In genomic region chr10:5816170-5816569, GRCh38 we compare ENCODE assay signal across 17 cellular contexts. TPM values are rescaled to one million over a fixed set of nuclear protein-coding genes. Genes with fewer than 3 reads are reported as not detected.
A peak's percentile ranks its signal among the peaks of the same experiment; 100 is the strongest.
DNase-seq lines count a peak whose midpoint lies in the region; FAIRE-seq and TF ChIP-seq lines count a peak whose summit lies in the region.
"Had no signal": no experiment of that assay in that cellular context is flagged by ENCODE, and none has a peak within 500 bp of the region (broad histone marks: within the 10 kb centered on the region; RNA-seq: fewer than 3 reads in every experiment).

No MANE protein-coding gene starts in this region.

- TF ChIP-seq CTCF in NB4 (IDR thresholded peaks at IDR 0.05; ENCODE audit: low read depth, low read length) = no peak

- H3K4me1 Mint-ChIP-seq in activated naive CD8-positive, alpha-beta T cell treated with anti-CD3 and anti-CD28 coated beads for 36 hours = peaks cover 58% of the 10 kb centered on the region

- H3K4me3 ChIP-seq in NB4 (ENCODE audit: low read depth, low read length) = no peak overlapping the region
- H3K4me3 ChIP-seq: SK-N-MC had no signal

- H3K27me3 Mint-ChIP-seq in activated naive CD8-positive, alpha-beta T cell treated with anti-CD3 and anti-CD28 coated beads for 36 hours = no peaks in the 10 kb centered on the region

- peaks cover 32% of the 10 kb centered on the region for H3K36me3 Mint-ChIP-seq in activated naive CD8-positive, alpha-beta T cell treated with anti-CD3 and anti-CD28 coated beads for 36 hours

- DNase-seq in CD1c-positive myeloid dendritic cell (ENCODE audit: extremely low spot score) (peak; percentile 50), GM12891 (ENCODE audit: insufficient read length, low spot score) (no peak), NB4 (ENCODE audit: low read depth) (peak; percentile 32), NCI-H748 treated with DMSO at 0.1 percent for 48 hours (lab: John Stamatoyannopoulos, UW) (no peak)
- no peak for DNase-seq in activated naive CD8-positive, alpha-beta T cell treated with anti-CD3 and anti-CD28 coated beads for 36 hours
- no peak for DNase-seq in stimulated activated CD4-positive, alpha-beta T cell treated with anti-CD3 and anti-CD28 coated beads, Interleukin-4, amount 100 ng/mL, for 4 hours
- DNase-seq in stimulated activated CD4-positive, alpha-beta T cell treated with anti-CD3 and anti-CD28 coated beads, Interleukin-15, amount 100 ng/mL, for 24 hours = no peak
- DNase-seq: activated naive CD4-positive, alpha-beta T cell; DMS79 treated with DMSO at 0.1 percent for 48 hours; glutamatergic neuron; HFFc6; NCI-H146; NCI-H345; nephron progenitor cell; substantia nigra; WERI-Rb-1 had no signal

- FAIRE-seq in GM12891 (lab: Jason Lieb, UNC) = peak; percentile 56

- H3K4me3 Mint-ChIP-seq in activated naive CD8-positive, alpha-beta T cell treated with anti-CD3 and anti-CD28 coated beads for 36 hours = no peak overlapping the region
- H3K4me3 Mint-ChIP-seq: HFFc6, nephron progenitor cell had no signal

- TF ChIP-seq POLR2A in GM12891 (IDR thresholded peaks at IDR 0.05; ENCODE audit: low read depth, low read length) = no peak
- TF ChIP-seq POLR2A in NB4 (IDR thresholded peaks at IDR 0.05; ENCODE audit: extremely low read depth, insufficient read length) = no peak

- H3K9me3 Mint-ChIP-seq in activated naive CD8-positive, alpha-beta T cell treated with anti-CD3 and anti-CD28 coated beads for 36 hours = peaks cover 6% of the 10 kb centered on the region
- H3K9me3 Mint-ChIP-seq: HFFc6, nephron progenitor cell had no signal

- H3K27ac Mint-ChIP-seq in activated naive CD8-positive, alpha-beta T cell treated with anti-CD3 and anti-CD28 coated beads for 36 hours = peak overlapping the region; percentile 88
- H3K27ac Mint-ChIP-seq: HFFc6, nephron progenitor cell had no signal

TF ChIP-seq in GM12891, 5 proteins besides CTCF, POLR2A, EP300 and RAD21:
- TF ChIP-seq POLR2AphosphoS5 (IDR thresholded peaks at IDR 0.05; ENCODE audit: low read depth, low read length) = no peak
- no peak for TF ChIP-seq SPI1 (IDR thresholded peaks at IDR 0.05; ENCODE audit: low read depth, low read length)
- TF ChIP-seq TAF1 (IDR thresholded peaks at IDR 0.05; ENCODE audit: low read depth, low read length) = no peak
- no peak for TF ChIP-seq POU2F2 (IDR thresholded peaks at IDR 0.05; ENCODE audit: low read depth, low read length)
- TF ChIP-seq PAX5 (IDR thresholded peaks at IDR 0.05; ENCODE audit: insufficient read depth, low read length, severe bottlenecking) = no peak

RNA-seq across cellular contexts. Expression of gene GDI2, which starts 2.9 kb away (rescaled TPM):
- polyA plus RNA-seq in GM12891 (2012; ENCODE audit: low read depth, missing spikeins) = 187 TPM
- total RNA-seq in activated naive CD8-positive, alpha-beta T cell treated with anti-CD3 and anti-CD28 coated beads for 36 hours = 100 to 1,000 TPM; 335 to 339 TPM

Comparison
In these comparisons a context has a peak if more than half of its experiments do, and no peak if none do; other contexts are left out.
1. DNase-seq: peak in CD1c-positive myeloid dendritic cell (single experiment) and NB4 (single experiment); none in GM12891 (single experiment), activated naive CD8-positive, alpha-beta T cell treated with anti-CD3 and anti-CD28 coated beads for 36 hours (single experiment), stimulated activated CD4-positive, alpha-beta T cell treated with anti-CD3 and anti-CD28 coated beads, Interleukin-4, amount 100 ng/mL, for 4 hours (0 of 2), stimulated activated CD4-positive, alpha-beta T cell treated with anti-CD3 and anti-CD28 coated beads, Interleukin-15, amount 100 ng/mL, for 24 hours (single experiment) and NCI-H748 treated with DMSO at 0.1 percent for 48 hours (single experiment).